20 cellular contexts compared by ENCODE assay signal in genomic region chr13:90956036-90956435, GRCh38.
"Had no signal": no experiment of that assay in that cellular context is flagged by ENCODE, and none has a peak within 500 bp of the region (broad histone marks: within the 10 kb centered on the region; RNA-seq: fewer than 3 reads in every experiment).

No MANE protein-coding gene starts in this region.

- H3K4me1 ChIP-seq: right lobe of liver, stomach, suprapubic skin, tibial nerve, vagina had no signal

- H3K9me3 Mint-ChIP-seq: activated naive CD4-positive, alpha-beta T cell treated with anti-CD3 and anti-CD28 coated beads, Interleukin-2, amount 10 ng/mL, durations not matched to agents 7 days and 5 days; activated T-cell treated with anti-CD3 and anti-CD28 coated beads, Interleukin-2, amount 50 U/mL, for 72 hours; natural killer cell treated with Interleukin-12 subunit alpha and Interleukin-12 subunit beta and Interleukin-15 and Interleukin-18, amount 100 ng/mL, for 72 hours had no signal

- H3K4me3 ChIP-seq: right lobe of liver, skin epidermis, stomach, suprapubic skin, tibial nerve, vagina had no signal

- H3K36me3 ChIP-seq: right lobe of liver, stomach, suprapubic skin, tibial nerve, vagina had no signal

- H3K27me3 ChIP-seq: right lobe of liver, stomach, suprapubic skin, tibial nerve, vagina had no signal

- H3K27me3 Mint-ChIP-seq: activated CD4-positive, alpha-beta memory T cell treated with anti-CD3 and anti-CD28 coated beads for 36 hours; activated naive CD4-positive, alpha-beta T cell treated with anti-CD3 and anti-CD28 coated beads, Interleukin-2, amount 10 ng/mL, durations not matched to agents 7 days and 5 days; natural killer cell treated with Interleukin-12 subunit alpha and Interleukin-12 subunit beta and Interleukin-15 and Interleukin-18, amount 100 ng/mL, for 72 hours had no signal

- H3K9me3 ChIP-seq: right lobe of liver, stomach, suprapubic skin, tibial nerve, vagina had no signal

- H3K27ac Mint-ChIP-seq: activated CD4-positive, alpha-beta memory T cell treated with anti-CD3 and anti-CD28 coated beads for 36 hours; activated naive CD4-positive, alpha-beta T cell treated with anti-CD3 and anti-CD28 coated beads, Interleukin-2, amount 10 ng/mL, durations not matched to agents 7 days and 5 days; activated T-cell treated with anti-CD3 and anti-CD28 coated beads, Interleukin-2, amount 50 U/mL, for 72 hours; natural killer cell treated with Interleukin-12 subunit alpha and Interleukin-12 subunit beta and Interleukin-15 and Interleukin-18, amount 100 ng/mL, for 72 hours; stimulated activated effector memory CD8-positive, alpha-beta T cell treated with anti-CD3 and anti-CD28 coated beads, Interleukin-12 subunit alpha, Interleukin-12 subunit beta, amount 100 ng/mL, for 72 hours had no signal

- DNase-seq: activated CD4-positive, alpha-beta memory T cell treated with anti-CD3 and anti-CD28 coated beads for 36 hours; activated CD4-positive, alpha-beta T cell treated with anti-CD3 and anti-CD28 coated beads for 48 hours; activated effector memory CD4-positive, alpha-beta T cell treated with Interleukin-2 at 50 U/mL for 16 hours; activated naive CD4-positive, alpha-beta T cell treated with anti-CD3 and anti-CD28 coated beads, Interleukin-2, amount 10 ng/mL, durations not matched to agents 7 days and 5 days; activated T-cell treated with anti-CD3 and anti-CD28 coated beads, Interleukin-2, amount 50 U/mL, for 72 hours; effector CD4-positive, alpha-beta T cell; erythroblast; foreskin fibroblast; left ventricle myocardium superior; mammary epithelial cell; nucleus accumbens; right lobe of liver; stimulated activated CD4-positive, alpha-beta T cell treated with anti-CD3 and anti-CD28 coated beads, Interleukin-2, amount 100 ng/mL, for 24 hours; stomach had no signal

- H3K4me3 Mint-ChIP-seq: activated CD4-positive, alpha-beta memory T cell treated with anti-CD3 and anti-CD28 coated beads for 36 hours; activated naive CD4-positive, alpha-beta T cell treated with anti-CD3 and anti-CD28 coated beads, Interleukin-2, amount 10 ng/mL, durations not matched to agents 7 days and 5 days; activated T-cell treated with anti-CD3 and anti-CD28 coated beads, Interleukin-2, amount 50 U/mL, for 72 hours; natural killer cell treated with Interleukin-12 subunit alpha and Interleukin-12 subunit beta and Interleukin-15 and Interleukin-18, amount 100 ng/mL, for 72 hours; stimulated activated effector memory CD8-positive, alpha-beta T cell treated with anti-CD3 and anti-CD28 coated beads, Interleukin-12 subunit alpha, Interleukin-12 subunit beta, amount 100 ng/mL, for 72 hours had no signal

- H3K4me1 Mint-ChIP-seq: activated naive CD4-positive, alpha-beta T cell treated with anti-CD3 and anti-CD28 coated beads, Interleukin-2, amount 10 ng/mL, durations not matched to agents 7 days and 5 days; stimulated activated effector memory CD8-positive, alpha-beta T cell treated with anti-CD3 and anti-CD28 coated beads, Interleukin-12 subunit alpha, Interleukin-12 subunit beta, amount 100 ng/mL, for 72 hours had no signal

- H3K27ac ChIP-seq: right lobe of liver, skin epidermis, stomach, suprapubic skin, tibial nerve, vagina had no signal

- H3K36me3 Mint-ChIP-seq: activated CD4-positive, alpha-beta memory T cell treated with anti-CD3 and anti-CD28 coated beads for 36 hours; activated naive CD4-positive, alpha-beta T cell treated with anti-CD3 and anti-CD28 coated beads, Interleukin-2, amount 10 ng/mL, durations not matched to agents 7 days and 5 days; natural killer cell treated with Interleukin-12 subunit alpha and Interleukin-12 subunit beta and Interleukin-15 and Interleukin-18, amount 100 ng/mL, for 72 hours; stimulated activated effector memory CD8-positive, alpha-beta T cell treated with anti-CD3 and anti-CD28 coated beads, Interleukin-12 subunit alpha, Interleukin-12 subunit beta, amount 100 ng/mL, for 72 hours had no signal
